Comparison of ENCODE assay signal across 9 cellular contexts in genomic region chr2:20450201-20451108, GRCh38. TPM values are rescaled to one million over a fixed set of nuclear protein-coding genes. Genes with fewer than 3 reads are reported as not detected.
A peak's percentile ranks its signal among the peaks of the same experiment; 100 is the strongest.
DNase-seq lines count a peak whose midpoint lies in the region; ATAC-seq and TF ChIP-seq lines count a peak whose summit lies in the region.
"Had no signal": no experiment of that assay in that cellular context is flagged by ENCODE, and none has a peak within 500 bp of the region (broad histone marks: within the 10 kb centered on the region; RNA-seq: fewer than 3 reads in every experiment).

No MANE protein-coding gene starts in this region.

- peak overlapping the region; percentile 4 for H2AFZ ChIP-seq in parathyroid adenoma

- intact Hi-C loops in activated CD4-positive, alpha-beta T cell treated with anti-CD3 and anti-CD28 coated beads for 36 hours (cut with DNase I, micrococcal nuclease): no loop called here

- H3K27me3 ChIP-seq in WERI-Rb-1 (ENCODE audit: insufficient read depth, low read depth, severe bottlenecking): no peaks in the 10 kb centered on the region
- H3K27me3 ChIP-seq in parathyroid adenoma (ENCODE audit: control insufficient read depth, insufficient read depth, low read length): no peaks in the 10 kb centered on the region

- peak overlapping the region; percentile 7 for H3K4me2 ChIP-seq in parathyroid adenoma (ENCODE audit: low read length)

- CTCF ChIA-PET in activated CD4-positive, alpha-beta T cell treated with anti-CD3 and anti-CD28 coated beads for 36 hours (lab: Charles Lee): interaction anchor here (0.6 to 2.6 kb wide), 11 partner anchors 10 to 213 kb away, joined by 3 to 12 read pairs (median 4); partner anchors contain the start of gene HS1BP3

- H3K79me2 ChIP-seq in parathyroid adenoma: peaks cover 10% of the 10 kb centered on the region

- H3K4me1 ChIP-seq in parathyroid adenoma: peaks cover 19% of the 10 kb centered on the region

- H3K36me3 ChIP-seq in WERI-Rb-1 (peaks cover 28% of the 10 kb centered on the region), parathyroid adenoma (ENCODE audit: control insufficient read depth, insufficient read depth, low read length) (peaks cover 2% of the 10 kb centered on the region)

- H3K27ac ChIP-seq in C4-2B (peak overlapping the region; percentile 67), WERI-Rb-1 (peak overlapping the region; percentile 72), parathyroid adenoma (peak overlapping the region; percentile 72)

- H3K36me3 Mint-ChIP-seq in glutamatergic neuron (ENCODE audit: unreplicated experiment): no peaks in the 10 kb centered on the region
- no peaks in the 10 kb centered on the region for H3K36me3 Mint-ChIP-seq in activated CD4-positive, alpha-beta T cell treated with anti-CD3 and anti-CD28 coated beads for 36 hours (ENCODE audit: low read depth)

- no peak for ATAC-seq in activated CD4-positive, alpha-beta T cell treated with anti-CD3 and anti-CD28 coated beads for 36 hours
- ATAC-seq in HG03571 (IDR thresholded peaks at IDR 0.05; ENCODE audit: unreplicated experiment): no peak

- peaks cover 14% of the 10 kb centered on the region for H3K9me3 Mint-ChIP-seq in glutamatergic neuron (ENCODE audit: unreplicated experiment)
- H3K9me3 Mint-ChIP-seq in activated CD4-positive, alpha-beta T cell treated with anti-CD3 and anti-CD28 coated beads for 36 hours (ENCODE audit: low read depth): no peaks in the 10 kb centered on the region

- H3K9me3 ChIP-seq in WERI-Rb-1 (ENCODE audit: severe bottlenecking) (no peaks in the 10 kb centered on the region), parathyroid adenoma (ENCODE audit: control insufficient read depth, low read length) (no peaks in the 10 kb centered on the region)

- no peak overlapping the region for H3K27ac Mint-ChIP-seq in glutamatergic neuron (ENCODE audit: unreplicated experiment)
- no peak overlapping the region for H3K27ac Mint-ChIP-seq in activated CD4-positive, alpha-beta T cell treated with anti-CD3 and anti-CD28 coated beads for 36 hours
- H3K27ac Mint-ChIP-seq: activated naive CD8-positive, alpha-beta T cell had no signal

- H3K9ac ChIP-seq in parathyroid adenoma: no peak overlapping the region

- TF ChIP-seq CTCF in C4-2B (conservative IDR thresholded peaks at IDR 0.05) (no peak), WERI-Rb-1 (IDR thresholded peaks at IDR 0.05; ENCODE audit: low read depth, low read length) (no peak), glutamatergic neuron (IDR thresholded peaks at IDR 0.05; ENCODE audit: partially characterized antibody, unreplicated experiment) (no peak), parathyroid adenoma (IDR thresholded peaks at IDR 0.05) (no peak)

- peaks cover 15% of the 10 kb centered on the region for H3K4me1 Mint-ChIP-seq in glutamatergic neuron (ENCODE audit: low read depth, unreplicated experiment)
- no peaks in the 10 kb centered on the region for H3K4me1 Mint-ChIP-seq in activated CD4-positive, alpha-beta T cell treated with anti-CD3 and anti-CD28 coated beads for 36 hours

- H3K4me3 ChIP-seq in WERI-Rb-1 (ENCODE audit: low read depth, low read length) (peak overlapping the region; percentile 18; the same call in 1 of the 2 replicates), parathyroid adenoma (ENCODE audit: low read depth, low read length) (peak overlapping the region; percentile 82)

- POLR2A ChIA-PET in activated CD4-positive, alpha-beta T cell treated with anti-CD3 and anti-CD28 coated beads for 36 hours (lab: Charles Lee): interaction anchor here (1.0 kb wide), 1 partner anchor 101 kb away, joined by 5 read pairs; no protein-coding TSS in a partner anchor

- H3K27me3 Mint-ChIP-seq in glutamatergic neuron (ENCODE audit: unreplicated experiment): peaks cover 22% of the 10 kb centered on the region
- H3K27me3 Mint-ChIP-seq in activated CD4-positive, alpha-beta T cell treated with anti-CD3 and anti-CD28 coated beads for 36 hours: peaks cover 32% of the 10 kb centered on the region

- peak overlapping the region; percentile 86 for H3K4me3 Mint-ChIP-seq in glutamatergic neuron (ENCODE audit: unreplicated experiment)
- H3K4me3 Mint-ChIP-seq in activated CD4-positive, alpha-beta T cell treated with anti-CD3 and anti-CD28 coated beads for 36 hours: no peak overlapping the region

- DNase-seq in WERI-Rb-1 (peak; percentile 79), glutamatergic neuron (peak; percentile 30), NCI-H1105 treated with DMSO at 0.1 percent for 48 hours (lab: John Stamatoyannopoulos, UW) (no peak)
- no peak for DNase-seq in activated CD4-positive, alpha-beta T cell treated with anti-CD3 and anti-CD28 coated beads for 36 hours
- no peak for DNase-seq in stimulated activated CD4-positive, alpha-beta T cell treated with anti-CD3 and anti-CD28 coated beads, Interleukin-4, amount 100 ng/mL, for 24 hours

RNA-seq across cellular contexts. Expression of gene RHOB, which starts 3.6 kb away (rescaled TPM):
- 135 TPM for total RNA-seq in glutamatergic neuron (ENCODE audit: unreplicated experiment)
- total RNA-seq in activated CD4-positive, alpha-beta T cell treated with anti-CD3 and anti-CD28 coated beads for 36 hours: 1 to 10 TPM; 7.5 TPM

Comparison
In these comparisons a context has a peak if more than half of its experiments do, and no peak if none do; other contexts are left out.
1. DNase-seq: peak in WERI-Rb-1 (single experiment) and glutamatergic neuron (single experiment); none in activated CD4-positive, alpha-beta T cell treated with anti-CD3 and anti-CD28 coated beads for 36 hours (single experiment), stimulated activated CD4-positive, alpha-beta T cell treated with anti-CD3 and anti-CD28 coated beads, Interleukin-4, amount 100 ng/mL, for 24 hours (single experiment) and NCI-H1105 treated with DMSO at 0.1 percent for 48 hours (single experiment).
2. RNA of gene RHOB, which starts 3.6 kb away (total RNA-seq): 135 TPM in glutamatergic neuron (single experiment); 7.5 TPM in activated CD4-positive, alpha-beta T cell treated with anti-CD3 and anti-CD28 coated beads for 36 hours; every median in the first group is over 10 times any median in the second.
3. Peak in every context shown above with its lines, with median percentiles within 50 percentile points of each other: H3K27ac ChIP-seq.